ENCODE assay signal across 8 cellular contexts in genomic region chr15:82985688-82986441, GRCh38. TPM values are rescaled to one million over a fixed set of nuclear protein-coding genes. Genes with fewer than 3 reads are reported as not detected.
A peak's percentile ranks its signal among the peaks of the same experiment; 100 is the strongest.
DNase-seq lines count a peak whose midpoint lies in the region; ATAC-seq and TF ChIP-seq lines count a peak whose summit lies in the region.

Gene RAMAC, plus strand, starts transcription at chr15:82986210. Its CDS starts 2,809 bp downstream, at chr15:82989019.

- peaks cover 22% of the 10 kb centered on the region for H3K4me1 Mint-ChIP-seq in activated T-helper 2 cell treated with anti-CD3 and anti-CD28 coated beads, Interferon-gamma antibody, Interleukin-2, Interleukin-4, amounts not matched to agents 10 μg/mL and 5 μg/mL and 100 μg/mL, durations not matched to agents 14 hours and 24 hours and 36 hours (ENCODE audit: low read depth)
- H3K4me1 Mint-ChIP-seq in natural killer cell treated with Interleukin-12 subunit alpha and Interleukin-12 subunit beta and Interleukin-15 and Interleukin-18, amount 100 ng/mL, for 72 hours (ENCODE audit: low read depth in 2 of 2), result peaks cover 19 to 22% of the 10 kb centered on the region in 2 donors

- H3K27ac Mint-ChIP-seq in activated T-helper 2 cell treated with anti-CD3 and anti-CD28 coated beads, Interferon-gamma antibody, Interleukin-2, Interleukin-4, amounts not matched to agents 10 μg/mL and 5 μg/mL and 100 μg/mL, durations not matched to agents 14 hours and 24 hours and 36 hours, result peak within 1 kb of the TSS; percentile 95
- H3K27ac Mint-ChIP-seq in natural killer cell treated with Interleukin-12 subunit alpha and Interleukin-12 subunit beta and Interleukin-15 and Interleukin-18, amount 100 ng/mL, for 72 hours, result peak within 1 kb of the TSS; percentile 91 to 97

- peaks cover 34% of the 10 kb centered on the region for H3K36me3 Mint-ChIP-seq in activated T-helper 2 cell treated with anti-CD3 and anti-CD28 coated beads, Interferon-gamma antibody, Interleukin-2, Interleukin-4, amounts not matched to agents 10 μg/mL and 5 μg/mL and 100 μg/mL, durations not matched to agents 14 hours and 24 hours and 36 hours (ENCODE audit: low read depth)
- H3K36me3 Mint-ChIP-seq in natural killer cell treated with Interleukin-12 subunit alpha and Interleukin-12 subunit beta and Interleukin-15 and Interleukin-18, amount 100 ng/mL, for 72 hours, result no peaks in the 10 kb centered on the region

- peak within 1 kb of the TSS; percentile 86 for H3K4me3 Mint-ChIP-seq in activated T-helper 2 cell treated with anti-CD3 and anti-CD28 coated beads, Interferon-gamma antibody, Interleukin-2, Interleukin-4, amounts not matched to agents 10 μg/mL and 5 μg/mL and 100 μg/mL, durations not matched to agents 14 hours and 24 hours and 36 hours (ENCODE audit: low read depth)
- peak within 1 kb of the TSS; percentile 94 for H3K4me3 Mint-ChIP-seq in natural killer cell treated with Interleukin-12 subunit alpha and Interleukin-12 subunit beta and Interleukin-15 and Interleukin-18, amount 100 ng/mL, for 72 hours

- no peaks in the 10 kb centered on the region for H3K27me3 Mint-ChIP-seq in activated T-helper 2 cell treated with anti-CD3 and anti-CD28 coated beads, Interferon-gamma antibody, Interleukin-2, Interleukin-4, amounts not matched to agents 10 μg/mL and 5 μg/mL and 100 μg/mL, durations not matched to agents 14 hours and 24 hours and 36 hours (ENCODE audit: low read depth)
- no peaks in the 10 kb centered on the region for H3K27me3 Mint-ChIP-seq in natural killer cell treated with Interleukin-12 subunit alpha and Interleukin-12 subunit beta and Interleukin-15 and Interleukin-18, amount 100 ng/mL, for 72 hours

- intact Hi-C loops in activated T-helper 2 cell treated with anti-CD3 and anti-CD28 coated beads, Interferon-gamma antibody, Interleukin-2, Interleukin-4, amounts not matched to agents 10 μg/mL and 5 μg/mL and 100 μg/mL, durations not matched to agents 14 hours and 24 hours and 36 hours (cut with micrococcal nuclease), result loop anchor here (2.0 to 10.0 kb wide), 4 partner anchors 35 to 441 kb away; partner anchors contain the start of gene RPS17

- TF ChIP-seq CTCF in LNCaP clone FGC (IDR thresholded peaks at IDR 0.05; ENCODE audit: control insufficient read depth, extremely low read depth, insufficient read depth) (no peak), RWPE1 (conservative IDR thresholded peaks at IDR 0.05; ENCODE audit: low read depth) (no peak), fibroblast of pulmonary artery (IDR thresholded peaks at IDR 0.05; ENCODE audit: low read length, missing control alignments) (no peak)

- DNase-seq in EH (ENCODE audit: low read depth) (peak; percentile 95), GOT3 (lab: John Stamatoyannopoulos, UW) (peak; percentile 74), LNCaP clone FGC (ENCODE audit: low read depth) (peak; percentile 94), RWPE1 (ENCODE audit: low spot score) (peak; percentile 91), fibroblast of pulmonary artery (ENCODE audit: low read depth) (peak; percentile 97)
- DNase-seq in activated T-helper 2 cell treated with anti-CD3 and anti-CD28 coated beads, Interferon-gamma antibody, Interleukin-2, Interleukin-4, amounts not matched to agents 10 μg/mL and 5 μg/mL and 100 μg/mL, durations not matched to agents 14 hours and 24 hours and 36 hours (ENCODE audit: low spot score), result peak; percentile 87
- peak; percentile 92 for DNase-seq in natural killer cell treated with Interleukin-12 subunit alpha and Interleukin-12 subunit beta and Interleukin-15 and Interleukin-18, amount 100 ng/mL, for 72 hours (ENCODE audit: low spot score)
- peak; percentile 90 for DNase-seq in stimulated activated naive CD8-positive, alpha-beta T cell treated with anti-CD3 and anti-CD28 coated beads, Interleukin-15, Interleukin-2, amounts not matched to agents 100 U/mL and 50 U/mL, for 24 hours

- peak within 1 kb of the TSS; percentile 99 for H3K4me3 ChIP-seq in LNCaP clone FGC (ENCODE audit: low read depth, low read length)
- peak within 1 kb of the TSS; percentile 85 for H3K4me3 ChIP-seq in fibroblast of pulmonary artery (replicated peaks; ENCODE audit: low read depth, low read length)

- peak within 1 kb of the TSS; percentile 79 for H3K27ac ChIP-seq in RWPE1

- CTCF ChIA-PET in RWPE1 (lab: Yijun Ruan, JAX), result interaction anchor here (1.0 to 2.5 kb wide), 2 partner anchors 43 to 136 kb away, joined by 3 to 9 read pairs; no protein-coding TSS in a partner anchor

- peak; percentile 94 to 97 for ATAC-seq in natural killer cell treated with Interleukin-12 subunit alpha and Interleukin-12 subunit beta and Interleukin-15 and Interleukin-18, amount 100 ng/mL, for 72 hours
- ATAC-seq in stimulated activated naive CD8-positive, alpha-beta T cell treated with anti-CD3 and anti-CD28 coated beads, Interleukin-15, Interleukin-2, amounts not matched to agents 100 U/mL and 50 U/mL, for 24 hours, result peak; percentile 97

- no peaks in the 10 kb centered on the region for H3K9me3 Mint-ChIP-seq in activated T-helper 2 cell treated with anti-CD3 and anti-CD28 coated beads, Interferon-gamma antibody, Interleukin-2, Interleukin-4, amounts not matched to agents 10 μg/mL and 5 μg/mL and 100 μg/mL, durations not matched to agents 14 hours and 24 hours and 36 hours
- H3K9me3 Mint-ChIP-seq in natural killer cell treated with Interleukin-12 subunit alpha and Interleukin-12 subunit beta and Interleukin-15 and Interleukin-18, amount 100 ng/mL, for 72 hours, result no peaks in the 10 kb centered on the region

- POLR2A ChIA-PET in RWPE1 (lab: Yijun Ruan, JAX; ENCODE audit: low non-redundant PET), result interaction anchor here (0.9 to 1.0 kb wide), 2 partner anchors 28 to 141 kb away, joined by 3 read pairs; no protein-coding TSS in a partner anchor

RNA-seq across cellular contexts. Expression of gene RAMAC, which starts in this region (rescaled TPM):
- total RNA-seq in activated T-helper 2 cell treated with anti-CD3 and anti-CD28 coated beads, Interferon-gamma antibody, Interleukin-2, Interleukin-4, amounts not matched to agents 10 μg/mL and 5 μg/mL and 100 μg/mL, durations not matched to agents 14 hours and 24 hours and 36 hours, result 21.2 and 22.7 TPM in 2 replicates
- 10 to 100 TPM; 17.5 to 30.6 TPM for total RNA-seq in natural killer cell treated with Interleukin-12 subunit alpha and Interleukin-12 subunit beta and Interleukin-15 and Interleukin-18, amount 100 ng/mL, for 72 hours

Comparison
In these comparisons a context has a peak if more than half of its experiments do, and no peak if none do; other contexts are left out.
1. Peak in every context shown above with its lines: DNase-seq, ATAC-seq, H3K4me3 ChIP-seq and H3K27ac ChIP-seq.